2 cellular contexts compared by ENCODE assay signal in genomic region chr6:84865372-84865771, GRCh38.
A peak's percentile ranks its signal among the peaks of the same experiment; 100 is the strongest.
DNase-seq lines count a peak whose midpoint lies in the region; ATAC-seq, FAIRE-seq and TF ChIP-seq lines count a peak whose summit lies in the region.
"Not testable (repeated sequence)": the region's sequence is repeated elsewhere in the genome, so short reads cannot be mapped to it uniquely, and the experiment has no call there.

No MANE protein-coding gene starts in this region.

- H3K36me3 ChIP-seq in HEK293 (ENCODE audit: control insufficient read depth in 2 of 2, insufficient read depth in 1 of 2, low read length in 2 of 2); K562 (ENCODE audit: control insufficient read depth, insufficient read depth, low read length): not testable (repeated sequence)

- not testable (repeated sequence) for H3K4me1 ChIP-seq in HEK293 (ENCODE audit: control insufficient read depth, insufficient read depth, low read length); K562 (replicated peaks in 1 of 2; ENCODE audit: control insufficient read depth in 2 of 2, insufficient read depth in 2 of 2, low read length in 2 of 2)

- not testable (repeated sequence) for TF ChIP-seq POLR2A in K562 (conservative IDR thresholded peaks at IDR 0.05)

- ATAC-seq in K562: not testable (repeated sequence)

- not testable (repeated sequence) for H4K20me1 ChIP-seq in K562 (replicated peaks; ENCODE audit: control insufficient read depth, insufficient read depth, low read length)

- H3K4me3 ChIP-seq in HEK293 (ENCODE audit: low read depth, low read length); K562: not testable (repeated sequence)

- WGBS in K562 (ENCODE audit: insufficient coverage, low coverage, missing lambda C conversion rate): no CpG with 5 or more reads among the region's 1 CpG

- not testable (repeated sequence) for H3K4me2 ChIP-seq in K562 (ENCODE audit: insufficient read depth, low read length)

- not testable (repeated sequence) for TF ChIP-seq RAD21 in K562 (CRISPR knock-in tag; conservative IDR thresholded peaks at IDR 0.05 in 1 of 2, IDR thresholded peaks at IDR 0.05 in 1 of 2)

- not testable (repeated sequence) for TF ChIP-seq EP300 in K562 (IDR thresholded peaks at IDR 0.05; ENCODE audit: low read length)

- H3K9ac ChIP-seq in K562 (ENCODE audit: insufficient read depth in 1 of 2, low read depth in 2 of 2, low read length in 2 of 2): not testable (repeated sequence)

- not testable (repeated sequence) for H3K79me2 ChIP-seq in K562 (ENCODE audit: control insufficient read depth, insufficient read depth, low read length)

- not testable (repeated sequence) for H2AFZ ChIP-seq in K562 (ENCODE audit: low read depth, low read length)

- CTCF ChIA-PET in HEK293 (lab: Yijun Ruan, JAX); K562 (lab: Yijun Ruan, JAX; ENCODE audit: low intra/inter-chr PET ratio): not testable (repeated sequence)

- not testable (repeated sequence) for H3K27ac ChIP-seq in HEK293 (ENCODE audit: extremely low read depth, low read depth, low read length); K562 (ENCODE audit: extremely low read depth, low read depth, low read length)

- not testable (repeated sequence) for DNase-seq in K562 (ENCODE audit: extremely low read depth in 1 of 4, low spot score in 3 of 4)

- BruUV-seq in K562 (replicated peaks; lab: Mats Ljungman, UMichigan): not testable (repeated sequence)

- not testable (repeated sequence) for H3K9me3 ChIP-seq in HEK293 (ENCODE audit: control insufficient read depth, insufficient read depth, low read depth, low read length); K562 (replicated peaks; ENCODE audit: control insufficient read depth, insufficient read depth, low read depth, low read length)

- POLR2A ChIA-PET in HEK293 (lab: Yijun Ruan, JAX); K562 (lab: Yijun Ruan, JAX): not testable (repeated sequence)

- intact Hi-C loops in K562 (cut with micrococcal nuclease): not testable (repeated sequence)

- in situ Hi-C loops in K562 (cut with MboI): not testable (repeated sequence)

- not testable (repeated sequence) for H3K9me1 ChIP-seq in K562 (ENCODE audit: control insufficient read depth, insufficient read depth, low read length)

- not testable (repeated sequence) for TF ChIP-seq CTCF in HEK293 (tag by site-specific recombination; IDR thresholded peaks at IDR 0.05); K562 (IDR thresholded peaks at IDR 0.05 in 2 of 3, conservative IDR thresholded peaks at IDR 0.05 in 1 of 3; ENCODE audit: insufficient read depth in 2 of 3, low read depth in 1 of 3, low read length in 3 of 3)

- not testable (repeated sequence) for FAIRE-seq in K562 (lab: Jason Lieb, UNC)

- not testable (repeated sequence) for H3K27me3 ChIP-seq in K562 (ENCODE audit: control insufficient read depth in 2 of 2, insufficient read depth in 2 of 2, low read length in 2 of 2)

TF ChIP-seq in HEK293, 187 proteins besides CTCF, POLR2A, EP300 and RAD21:
- TF ChIP-seq ZNF280D (tag by site-specific recombination; IDR thresholded peaks at IDR 0.05) (0 out of 2 replicates have a peak, but pooled peaks have one; percentile 37), ZNF580 (tag by site-specific recombination; IDR thresholded peaks at IDR 0.05) (peak; percentile 70; the same call in 1 of the 2 replicates), ZNF146 (tag by site-specific recombination; IDR thresholded peaks at IDR 0.05) (peak; percentile 91)

TF ChIP-seq in K562, 482 proteins besides CTCF, POLR2A, EP300 and RAD21:
- 0 out of 2 replicates have a peak, but pooled peaks have one; percentile 13 for TF ChIP-seq NFIC (IDR thresholded peaks at IDR 0.05)
- peak; percentile 11 for TF ChIP-seq RBM25 (IDR thresholded peaks at IDR 0.05; ENCODE audit: low read depth, low read length, severe bottlenecking)
